ENCODE assay signal across 8 cellular contexts in genomic region chr7:139339698-139340036, GRCh38. TPM values are rescaled to one million over a fixed set of nuclear protein-coding genes. Genes with fewer than 3 reads are reported as not detected.
DNase-seq lines count a peak whose midpoint lies in the region; ATAC-seq and TF ChIP-seq lines count a peak whose summit lies in the region.

No MANE protein-coding gene starts in this region.

- peak overlapping the region; percentile 91; the same call in 1 of the 2 replicates for H3K4me2 ChIP-seq in OCI-LY7 (ENCODE audit: low read length)

- peak overlapping the region; percentile 41 for H3K4me3 ChIP-seq in CD4-positive, CD25-positive, alpha-beta regulatory T cell (ENCODE audit: low read depth, low read length)
- H3K4me3 ChIP-seq in OCI-LY7 (ENCODE audit: low read depth, low read length, poor library complexity, severe bottlenecking): peak overlapping the region; percentile 90
- peak overlapping the region; percentile 11 for H3K4me3 ChIP-seq in endocrine pancreas (ENCODE audit: control insufficient read depth, insufficient read depth, low read length)
- H3K4me3 ChIP-seq in neuron (ENCODE audit: low read length): peak overlapping the region; percentile 90

- no peak overlapping the region for H3K9ac ChIP-seq in endocrine pancreas (ENCODE audit: control insufficient read depth, insufficient read depth, low read length)

- TF ChIP-seq CTCF in OCI-LY7 (conservative IDR thresholded peaks at IDR 0.05; ENCODE audit: low read length): no peak

- peaks cover 0 to 10% (median 2%) of the 10 kb centered on the region in 7 donors for H3K9me3 Mint-ChIP-seq in CD4-positive, CD25-positive, alpha-beta regulatory T cell

- no peak for ATAC-seq in CD4-positive, CD25-positive, alpha-beta regulatory T cell (ENCODE audit: low read depth in 2 of 2)

- H4K20me1 ChIP-seq in OCI-LY7 (ENCODE audit: insufficient read depth, low read length): no peaks in the 10 kb centered on the region

- peaks cover 12% of the 10 kb centered on the region; the same call in 1 of the 2 replicates for H3K79me2 ChIP-seq in OCI-LY7 (ENCODE audit: insufficient read depth, low read depth, low read length)

- no peak for DNase-seq in CD4-positive, CD25-positive, alpha-beta regulatory T cell
- DNase-seq in OCI-LY7 (ENCODE audit: low spot score) (no peak), OCI-M1 (lab: John Stamatoyannopoulos, UW) (no peak), pons (ENCODE audit: low spot score) (no peak), AG08396 (ENCODE audit: low spot score) (no peak)
- no peak for DNase-seq in activated effector memory CD4-positive, alpha-beta T cell treated with anti-CD3 and anti-CD28 coated beads, Interleukin-2, amount 50 U/mL, for 16 hours

- CTCF ChIA-PET in OCI-LY7 (lab: Charles Lee; ENCODE audit: unreplicated experiment): no interaction called here

- H3K27me3 ChIP-seq in CD4-positive, CD25-positive, alpha-beta regulatory T cell (ENCODE audit: control insufficient read depth, insufficient read depth, low read length): no peaks in the 10 kb centered on the region
- H3K27me3 ChIP-seq in endocrine pancreas (ENCODE audit: control insufficient read depth, insufficient read depth, low read length) (no peaks in the 10 kb centered on the region), neuron (ENCODE audit: insufficient read depth, low read length) (no peaks in the 10 kb centered on the region)

- peaks cover 17% of the 10 kb centered on the region for H3K27me3 Mint-ChIP-seq in CD4-positive, CD25-positive, alpha-beta regulatory T cell

- H3K36me3 Mint-ChIP-seq in CD4-positive, CD25-positive, alpha-beta regulatory T cell: peaks cover 13% of the 10 kb centered on the region

- H3K9me2 ChIP-seq in OCI-LY7 (ENCODE audit: insufficient read depth, low read length): no peaks in the 10 kb centered on the region

- no peaks in the 10 kb centered on the region for H3K36me3 ChIP-seq in CD4-positive, CD25-positive, alpha-beta regulatory T cell (ENCODE audit: control insufficient read depth, insufficient read depth, low read length)
- H3K36me3 ChIP-seq in OCI-LY7 (ENCODE audit: insufficient read depth, low read length) (peaks cover 5% of the 10 kb centered on the region; the same call in 1 of the 2 replicates), endocrine pancreas (ENCODE audit: control insufficient read depth, insufficient read depth, low read length) (no peaks in the 10 kb centered on the region), neuron (ENCODE audit: insufficient read depth, low read length) (peaks cover 8% of the 10 kb centered on the region)

- intact Hi-C loops in OCI-LY7 (cut with micrococcal nuclease; ENCODE audit: unreplicated experiment): loop anchor here (1.0 to 5.0 kb wide), 5 partner anchors 20 to 1352 kb away; partner anchors contain the start of genes LUC7L2, UBN2 and ZC3HAV1

- peak overlapping the region; percentile 100 for H3K27ac Mint-ChIP-seq in CD4-positive, CD25-positive, alpha-beta regulatory T cell

- BruUV-seq in OCI-LY7 (replicated peaks; lab: Mats Ljungman, UMichigan): no TSS peak

- no peaks in the 10 kb centered on the region for H3K9me3 ChIP-seq in CD4-positive, CD25-positive, alpha-beta regulatory T cell (ENCODE audit: control insufficient read depth in 2 of 2, low read length in 2 of 2)
- peaks cover 14% of the 10 kb centered on the region; the same call in 1 of the 2 replicates for H3K9me3 ChIP-seq in OCI-LY7 (ENCODE audit: low read length)
- no peaks in the 10 kb centered on the region for H3K9me3 ChIP-seq in endocrine pancreas (ENCODE audit: control insufficient read depth, low read length)
- H3K9me3 ChIP-seq in neuron (ENCODE audit: low read length): peaks cover 4% of the 10 kb centered on the region

- H3K27ac ChIP-seq in CD4-positive, CD25-positive, alpha-beta regulatory T cell (ENCODE audit: insufficient read depth, low read length, poor library complexity, severe bottlenecking): peak overlapping the region; percentile 99
- peak overlapping the region; percentile 94 for H3K27ac ChIP-seq in OCI-LY7 (ENCODE audit: low read depth, low read length, poor library complexity, severe bottlenecking)

- H3K4me1 ChIP-seq in CD4-positive, CD25-positive, alpha-beta regulatory T cell (ENCODE audit: control insufficient read depth, insufficient read depth, low read length, poor library complexity, severe bottlenecking): peaks cover 11% of the 10 kb centered on the region
- H3K4me1 ChIP-seq in OCI-LY7 (ENCODE audit: insufficient read depth, low read length, poor library complexity, severe bottlenecking) (peaks cover 15% of the 10 kb centered on the region), endocrine pancreas (ENCODE audit: control insufficient read depth, insufficient read depth, low read length) (no peaks in the 10 kb centered on the region), neuron (ENCODE audit: insufficient read depth, low read length) (peaks cover 10% of the 10 kb centered on the region)

- peak overlapping the region; percentile 91 to 97 (median 96) for H3K4me3 Mint-ChIP-seq in CD4-positive, CD25-positive, alpha-beta regulatory T cell

- H3K4me1 Mint-ChIP-seq in CD4-positive, CD25-positive, alpha-beta regulatory T cell: peaks cover 22 to 41% (median 30%) of the 10 kb centered on the region in 4 donors

- POLR2A ChIA-PET in OCI-LY7 (lab: Charles Lee): interaction anchor here (0.5 to 2.8 kb wide), 4 partner anchors 10 to 878 kb away, joined by 3 to 11 read pairs (median 3); no protein-coding TSS in a partner anchor

- peak overlapping the region; percentile 83; the same call in 1 of the 2 replicates for H2AFZ ChIP-seq in OCI-LY7 (ENCODE audit: low read length)
- H2AFZ ChIP-seq in neuron (ENCODE audit: low read depth, low read length): peak overlapping the region; percentile 68

RNA-seq across cellular contexts. Expression of gene FMC1, which starts 1.5 kb away (rescaled TPM):
- total RNA-seq in CD4-positive, CD25-positive, alpha-beta regulatory T cell: 3.4 TPM
- polyA plus RNA-seq in CD4-positive, CD25-positive, alpha-beta regulatory T cell: 10 to 100 TPM; 42.2 to 56.8 (median 56.4) TPM
- 7.2 and 19.5 TPM in 2 replicates for total RNA-seq in OCI-LY7 (2014; rRNA removed; shearing (Covaris generic))
- total RNA-seq in OCI-LY7 (2022): 15.1 and 18.4 TPM in 2 replicates

RNA-seq across cellular contexts. Expression of gene LUC7L2, which starts 20.0 kb away (rescaled TPM):
- 190 TPM for total RNA-seq in CD4-positive, CD25-positive, alpha-beta regulatory T cell
- polyA plus RNA-seq in CD4-positive, CD25-positive, alpha-beta regulatory T cell: 10 to 100 TPM; 56.9 to 74.7 (median 59.4) TPM
- total RNA-seq in OCI-LY7 (2014; rRNA removed; shearing (Covaris generic)): 79.6 and 94.9 TPM in 2 replicates
- 143 and 163 TPM in 2 replicates for total RNA-seq in OCI-LY7 (2022)

Comparison
In these comparisons a context has a peak if more than half of its experiments do, and no peak if none do; other contexts are left out.
1. H3K4me3 ChIP-seq: peak in every context shown above with its lines; median percentile 90 in OCI-LY7; 90 in neuron; 41 in CD4-positive, CD25-positive, alpha-beta regulatory T cell; 11 in endocrine pancreas.